9 cellular contexts compared by ENCODE assay signal in genomic region chr3:20055020-20055775, GRCh38. TPM values are rescaled to one million over a fixed set of nuclear protein-coding genes. Genes with fewer than 3 reads are reported as not detected.
DNase-seq lines count a peak whose midpoint lies in the region; ATAC-seq and TF ChIP-seq lines count a peak whose summit lies in the region.
"Had no signal": no experiment of that assay in that cellular context is flagged by ENCODE, and none has a peak within 500 bp of the region (broad histone marks: within the 10 kb centered on the region; RNA-seq: fewer than 3 reads in every experiment).

No MANE protein-coding gene starts in this region.

- H3K9ac ChIP-seq in parathyroid adenoma = no peak overlapping the region

- H3K27me3 ChIP-seq in heart left ventricle = no peaks in the 10 kb centered on the region
- no peaks in the 10 kb centered on the region for H3K27me3 ChIP-seq in parathyroid adenoma (ENCODE audit: control insufficient read depth, insufficient read depth, low read length)

- H3K9me3 ChIP-seq in heart left ventricle (no peaks in the 10 kb centered on the region), parathyroid adenoma (ENCODE audit: control insufficient read depth, low read length) (no peaks in the 10 kb centered on the region)

- H3K27ac ChIP-seq in heart left ventricle = peak overlapping the region in 11 of 12 donors; percentile 2 to 80 (median 65)
- peak overlapping the region; percentile 86 for H3K27ac ChIP-seq in VCaP
- H3K27ac ChIP-seq in parathyroid adenoma = peak overlapping the region; percentile 95

- no peak overlapping the region for H3K4me3 Mint-ChIP-seq in chondrocyte (ENCODE audit: unreplicated experiment)

- H3K36me3 Mint-ChIP-seq in chondrocyte (ENCODE audit: low read depth) = no peaks in the 10 kb centered on the region

- no peak for ATAC-seq in heart left ventricle
- peak; percentile 5 for ATAC-seq in HG03060 (IDR thresholded peaks at IDR 0.05; ENCODE audit: low read depth, unreplicated experiment)

- peak overlapping the region; percentile 1 for H2AFZ ChIP-seq in parathyroid adenoma

- H3K36me3 ChIP-seq in heart left ventricle = no peaks in the 10 kb centered on the region
- H3K36me3 ChIP-seq in parathyroid adenoma (ENCODE audit: control insufficient read depth, insufficient read depth, low read length) = no peaks in the 10 kb centered on the region

- peak overlapping the region; percentile 43 for H3K4me2 ChIP-seq in parathyroid adenoma (ENCODE audit: low read length)

- intact Hi-C loops in heart left ventricle (cut with DNase I) = no loop called here
- intact Hi-C loops in cardiac septum (cut with DNase I) = loop anchor here (2.0 kb wide), 1 partner anchor 14 kb away; the partner anchor contains the start of gene KAT2B

- H3K4me1 ChIP-seq in heart left ventricle (peaks cover 21 to 62% (median 46%) of the 10 kb centered on the region in 12 donors), parathyroid adenoma (peaks cover 68% of the 10 kb centered on the region)

- 30 to 44% (median 36%) methylated on average over 10 of the region's 10 CpGs for WGBS in heart left ventricle, 4 donors

- DNase-seq in heart left ventricle (no peak), cardiac septum (ENCODE audit: low spot score) (no peak), NCI-H510A treated with DMSO at 0.1 percent for 48 hours (lab: John Stamatoyannopoulos, UW) (no peak), NCI-H2081 treated with DMSO at 0.1 percent for 48 hours (lab: John Stamatoyannopoulos, UW) (no peak), chondrocyte (ENCODE audit: low spot score) (no peak)

- TF ChIP-seq CTCF in heart left ventricle (IDR thresholded peaks at IDR 0.05) = no peak
- TF ChIP-seq CTCF in VCaP (conservative IDR thresholded peaks at IDR 0.05) = no peak
- no peak for TF ChIP-seq CTCF in parathyroid adenoma (IDR thresholded peaks at IDR 0.05)
- no peak for TF ChIP-seq CTCF in chondrocyte (IDR thresholded peaks at IDR 0.05)

- TF ChIP-seq POLR2A in heart left ventricle (IDR thresholded peaks at IDR 0.05) = no peak

- no peaks in the 10 kb centered on the region for H3K4me1 Mint-ChIP-seq in chondrocyte (ENCODE audit: low read depth)

- H3K79me2 ChIP-seq in parathyroid adenoma = peaks cover 22% of the 10 kb centered on the region

- H3K27me3 Mint-ChIP-seq in chondrocyte (ENCODE audit: low read depth) = no peaks in the 10 kb centered on the region

- H3K4me3 ChIP-seq in heart left ventricle = no peak overlapping the region
- no peak overlapping the region for H3K4me3 ChIP-seq in parathyroid adenoma (ENCODE audit: low read depth, low read length)

- no peak overlapping the region for H3K27ac Mint-ChIP-seq in chondrocyte (ENCODE audit: unreplicated experiment)

- H3K9me3 Mint-ChIP-seq in chondrocyte (ENCODE audit: low read depth) = no peaks in the 10 kb centered on the region

RNA-seq across cellular contexts. Expression of gene KAT2B, which starts 15.0 kb away (rescaled TPM):
- total RNA-seq in heart left ventricle (10 to 100 TPM; 45.9 to 82.8 (median 70.2) TPM), cardiac septum (51.3 TPM), chondrocyte (8.1 to 13.8 TPM (median 8.9 TPM) in 3 replicates)
- 10 to 100 TPM; 19.4 to 26.2 TPM for polyA plus RNA-seq in heart left ventricle

RNA-seq across cellular contexts. Expression of gene PP2D1, which starts 43.1 kb away (rescaled TPM):
- total RNA-seq in heart left ventricle (not detected), cardiac septum (not detected), chondrocyte (not detected in 3 replicates)
- polyA plus RNA-seq in heart left ventricle = not detected
- total RNA-seq: urinary bladder had no signal
- polyA plus RNA-seq: urinary bladder had no signal
